In the genomic region with DNA sequence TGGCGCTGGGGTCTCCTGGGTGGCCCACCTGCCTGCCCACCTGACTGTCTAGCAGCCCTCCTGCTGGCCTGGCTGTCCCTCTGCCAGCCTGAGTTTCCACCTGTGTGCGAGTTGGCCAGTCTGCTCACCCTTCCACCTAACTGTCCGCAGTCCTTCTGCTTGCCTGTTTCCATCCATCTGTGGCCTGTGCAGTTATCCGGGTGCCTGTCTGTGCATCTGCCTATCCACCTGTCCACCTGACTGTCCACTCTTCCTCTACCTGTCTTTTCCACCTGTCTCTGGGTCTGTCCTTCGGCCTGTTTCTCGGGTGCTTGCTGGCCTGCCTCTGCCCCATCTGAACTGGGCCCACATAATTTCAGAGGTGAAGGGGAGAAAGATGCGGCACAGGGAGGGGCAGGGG, we compare ENCODE assay signal across 21 cellular contexts. TPM values are rescaled to one million over a fixed set of nuclear protein-coding genes. Genes with fewer than 3 reads are reported as not detected.
DNase-seq lines count a peak whose midpoint lies in the region; ATAC-seq and TF ChIP-seq lines count a peak whose summit lies in the region.
"Had no signal": no experiment of that assay in that cellular context is flagged by ENCODE, and none has a peak within 500 bp of the region (broad histone marks: within the 10 kb centered on the region; RNA-seq: fewer than 3 reads in every experiment).

No MANE protein-coding gene starts in this region.

- peak overlapping the region in 2 of 3 donors; percentile 22 to 71 for H3K4me3 ChIP-seq in skeletal muscle tissue (ENCODE audit: low read length in 3 of 3)
- no peak overlapping the region for H3K4me3 ChIP-seq in aorta (ENCODE audit: low read length in 2 of 2)
- H3K4me3 ChIP-seq: adrenal gland, upper lobe of right lung had no signal

- H3K4me1 ChIP-seq in skeletal muscle tissue (ENCODE audit: control insufficient read depth in 3 of 3, insufficient read depth in 3 of 3, low read length in 3 of 3) (peaks cover 24 to 50% (median 37%) of the 10 kb centered on the region in 3 donors), aorta (ENCODE audit: control insufficient read depth in 1 of 2, insufficient read depth in 2 of 2, low read length in 2 of 2) (peaks cover 0 to 1% of the 10 kb centered on the region in 2 donors)

- H3K9me3 ChIP-seq in skeletal muscle tissue (ENCODE audit: control insufficient read depth in 3 of 3, low read length in 3 of 3) = no peaks in the 10 kb centered on the region
- H3K9me3 ChIP-seq in aorta (ENCODE audit: control insufficient read depth, low read length) = no peaks in the 10 kb centered on the region
- H3K9me3 ChIP-seq: adrenal gland, upper lobe of right lung had no signal

- no peak for TF ChIP-seq CTCF in GM13976 (IDR thresholded peaks at IDR 0.05; ENCODE audit: borderline replicate concordance, control extremely low read depth, extremely low read depth, insufficient read depth, missing control alignments)
- TF ChIP-seq CTCF in HFFc6 (IDR thresholded peaks at IDR 0.05) = no peak

- peaks cover 6% of the 10 kb centered on the region for H3K4me1 Mint-ChIP-seq in activated T-helper 2 cell treated with anti-CD3 and anti-CD28 coated beads, Interferon-gamma antibody, Interleukin-2, Interleukin-4, amounts not matched to agents 10 μg/mL and 5 μg/mL and 100 μg/mL, durations not matched to agents 14 hours and 24 hours and 36 hours (ENCODE audit: low read depth)
- H3K4me1 Mint-ChIP-seq in memory B cell (peaks cover 11% of the 10 kb centered on the region), HFFc6 (ENCODE audit: low read depth) (peaks cover 10% of the 10 kb centered on the region)

- H3K36me3 Mint-ChIP-seq in activated T-helper 2 cell treated with anti-CD3 and anti-CD28 coated beads, Interferon-gamma antibody, Interleukin-2, Interleukin-4, amounts not matched to agents 10 μg/mL and 5 μg/mL and 100 μg/mL, durations not matched to agents 14 hours and 24 hours and 36 hours (ENCODE audit: low read depth) = no peaks in the 10 kb centered on the region
- H3K36me3 Mint-ChIP-seq in memory B cell (no peaks in the 10 kb centered on the region), HFFc6 (ENCODE audit: low read depth) (no peaks in the 10 kb centered on the region)
- H3K36me3 Mint-ChIP-seq: IgD-negative memory B cell had no signal

- H3K9me3 Mint-ChIP-seq in activated T-helper 2 cell treated with anti-CD3 and anti-CD28 coated beads, Interferon-gamma antibody, Interleukin-2, Interleukin-4, amounts not matched to agents 10 μg/mL and 5 μg/mL and 100 μg/mL, durations not matched to agents 14 hours and 24 hours and 36 hours = no peaks in the 10 kb centered on the region
- no peaks in the 10 kb centered on the region for H3K9me3 Mint-ChIP-seq in memory B cell
- H3K9me3 Mint-ChIP-seq in HFFc6 = no peaks in the 10 kb centered on the region
- H3K9me3 Mint-ChIP-seq: IgD-negative memory B cell had no signal

- in situ Hi-C loops in GM13976 (cut with MboI; ENCODE audit: low sequenced_read_pairs, unreplicated experiment) = no loop called here

- 81 to 84% methylated on average over 7 of the region's 7 CpGs for WGBS in aorta, 2 donors

- H3K27me3 ChIP-seq in skeletal muscle tissue (ENCODE audit: control insufficient read depth in 3 of 3, insufficient read depth in 3 of 3, low read length in 3 of 3) (peaks cover 0 to 4% (median 0%) of the 10 kb centered on the region in 3 donors), aorta (ENCODE audit: control insufficient read depth in 1 of 2, insufficient read depth in 2 of 2, low read length in 1 of 2) (no peaks in the 10 kb centered on the region)
- H3K27me3 ChIP-seq: adrenal gland, upper lobe of right lung had no signal

- intact Hi-C loops in activated T-helper 2 cell treated with anti-CD3 and anti-CD28 coated beads, Interferon-gamma antibody, Interleukin-2, Interleukin-4, amounts not matched to agents 10 μg/mL and 5 μg/mL and 100 μg/mL, durations not matched to agents 14 hours and 24 hours and 36 hours (cut with micrococcal nuclease) = no loop called here
- intact Hi-C loops in aorta (cut with DNase I) = no loop called here

- ATAC-seq in memory B cell (ENCODE audit: low read depth) = no peak
- ATAC-seq in aorta (ENCODE audit: low FRiP score) = no peak
- ATAC-seq: upper lobe of right lung had no signal

- no peaks in the 10 kb centered on the region for H3K36me3 ChIP-seq in skeletal muscle tissue (ENCODE audit: control insufficient read depth in 3 of 3, insufficient read depth in 3 of 3, low read length in 3 of 3)
- H3K36me3 ChIP-seq in aorta (ENCODE audit: control insufficient read depth in 1 of 2, insufficient read depth in 2 of 2, low read length in 1 of 2) = no peaks in the 10 kb centered on the region
- H3K36me3 ChIP-seq: adrenal gland, upper lobe of right lung had no signal

- peak overlapping the region; percentile 33 to 79 (median 76) for H3K9ac ChIP-seq in skeletal muscle tissue (ENCODE audit: low read depth in 1 of 3, low read length in 3 of 3)

- DNase-seq in GM13976 (ENCODE audit: low spot score) = peak; percentile 33
- DNase-seq in activated T-helper 2 cell treated with anti-CD3 and anti-CD28 coated beads, Interferon-gamma antibody, Interleukin-2, Interleukin-4, amounts not matched to agents 10 μg/mL and 5 μg/mL and 100 μg/mL, durations not matched to agents 14 hours and 24 hours and 36 hours (ENCODE audit: low spot score) = no peak
- no peak for DNase-seq in memory B cell (ENCODE audit: low spot score in 2 of 2)
- no peak for DNase-seq in aorta
- DNase-seq in A172 (ENCODE audit: low spot score) = no peak
- DNase-seq in HFFc6 = no peak
- no peak for DNase-seq in HT-29 (ENCODE audit: low spot score)
- DNase-seq: activated CD4-positive, alpha-beta T cell treated with anti-CD3 and anti-CD28 coated beads for 48 hours; adrenal gland; DMS79; MV-4-11; NCI-H2081; NCI-H524 treated with DMSO at 0.1 percent for 48 hours; OCI-M1; stimulated activated CD4-positive, alpha-beta T cell treated with anti-CD3 and anti-CD28 coated beads, Interleukin-4, amount 100 ng/mL, for 1 hour; upper lobe of right lung had no signal

- H3K27ac Mint-ChIP-seq in activated T-helper 2 cell treated with anti-CD3 and anti-CD28 coated beads, Interferon-gamma antibody, Interleukin-2, Interleukin-4, amounts not matched to agents 10 μg/mL and 5 μg/mL and 100 μg/mL, durations not matched to agents 14 hours and 24 hours and 36 hours = no peak overlapping the region
- H3K27ac Mint-ChIP-seq in memory B cell = no peak overlapping the region
- H3K27ac Mint-ChIP-seq in HFFc6 = no peak overlapping the region
- H3K27ac Mint-ChIP-seq: IgD-negative memory B cell had no signal

- H3K27ac ChIP-seq in skeletal muscle tissue (ENCODE audit: low read depth, low read length) (peak overlapping the region; percentile 87), aorta (ENCODE audit: low read depth in 1 of 2, low read length in 2 of 2) (peak overlapping the region in 1 of 2 donors; percentile 6)
- H3K27ac ChIP-seq: adrenal gland, C4-2B, epithelial cell of prostate, SK-N-MC had no signal

- H3K4me3 Mint-ChIP-seq in activated T-helper 2 cell treated with anti-CD3 and anti-CD28 coated beads, Interferon-gamma antibody, Interleukin-2, Interleukin-4, amounts not matched to agents 10 μg/mL and 5 μg/mL and 100 μg/mL, durations not matched to agents 14 hours and 24 hours and 36 hours (ENCODE audit: low read depth) = peak overlapping the region; percentile 30
- H3K4me3 Mint-ChIP-seq in memory B cell = peak overlapping the region; percentile 83
- no peak overlapping the region for H3K4me3 Mint-ChIP-seq in HFFc6

- peaks cover 41% of the 10 kb centered on the region for H3K27me3 Mint-ChIP-seq in activated T-helper 2 cell treated with anti-CD3 and anti-CD28 coated beads, Interferon-gamma antibody, Interleukin-2, Interleukin-4, amounts not matched to agents 10 μg/mL and 5 μg/mL and 100 μg/mL, durations not matched to agents 14 hours and 24 hours and 36 hours (ENCODE audit: low read depth)
- H3K27me3 Mint-ChIP-seq in memory B cell (peaks cover 21% of the 10 kb centered on the region), HFFc6 (ENCODE audit: insufficient read depth) (peaks cover 50% of the 10 kb centered on the region)

RNA-seq across cellular contexts. Expression of a gene that starts 1.9 kb away (rescaled TPM):
- total RNA-seq in activated T-helper 2 cell treated with anti-CD3 and anti-CD28 coated beads, Interferon-gamma antibody, Interleukin-2, Interleukin-4, amounts not matched to agents 10 μg/mL and 5 μg/mL and 100 μg/mL, durations not matched to agents 14 hours and 24 hours and 36 hours = 0.57 and 0.78 TPM in 2 replicates
- total RNA-seq in skeletal muscle tissue = 4.2 TPM
- total RNA-seq in aorta = 1 to 10 TPM; 7.2 to 8.7 TPM
- polyA plus RNA-seq in aorta = 10 to 100 TPM in 1 of 2 donors, under 1 TPM in 1; 0.88 to 10.0 TPM
- total RNA-seq in A172 (2014; rRNA removed; shearing (Covaris generic)) = not detected in 2 replicates
- under 1 TPM in 1 of 6 experiments, not detected in 5; 0.05 TPM for total RNA-seq in HFFc6 (2021; fragmentation: NEBNext Ultra II Directional; extraction: Animal tissue kit (Norgen Biotek cat#: 25700))
- 0.74 and 0.83 TPM in 2 replicates for total RNA-seq in HT-29 (2014; rRNA removed; shearing (Covaris generic))
- polyA plus RNA-seq: IgD-negative memory B cell had no signal

Comparison
In these comparisons a context has a peak if more than half of its experiments do, and no peak if none do; other contexts are left out.
1. H3K4me3 ChIP-seq: peak in skeletal muscle tissue (2 of 3); none in aorta (0 of 2).